1 cellular context compared by ENCODE assay signal in the genomic region with DNA sequence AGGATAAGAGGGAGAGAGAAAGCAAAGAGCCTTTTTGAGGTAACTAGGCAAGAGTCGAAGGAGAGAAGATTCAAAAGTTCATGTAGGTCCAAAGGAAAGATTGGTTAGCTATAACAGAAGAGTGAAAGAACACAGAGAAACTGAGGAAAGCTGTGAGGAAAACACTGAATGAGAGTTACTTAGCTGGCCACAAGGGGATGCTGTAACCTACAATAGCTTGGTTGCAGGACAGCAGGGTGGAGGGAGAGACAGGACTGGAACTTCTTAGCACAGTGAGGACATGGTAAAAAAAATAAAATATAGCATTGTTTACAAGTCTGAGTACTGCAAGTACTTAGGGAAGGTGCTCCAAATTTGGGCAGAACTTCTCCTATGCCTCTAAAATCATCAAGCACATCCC.
A peak's percentile ranks its signal among the peaks of the same experiment; 100 is the strongest.
TF ChIP-seq lines count a peak whose summit lies in the region.

No MANE protein-coding gene starts in this region.

TF ChIP-seq in K562, 482 proteins besides CTCF, POLR2A, EP300 and RAD21:
- no peak for TF ChIP-seq ATF4 (CRISPR knock-in tag; IDR thresholded peaks at IDR 0.05)
- no peak for TF ChIP-seq ZNF324 (CRISPR knock-in tag; IDR thresholded peaks at IDR 0.05)
- no peak for TF ChIP-seq ELF1 (tag; IDR thresholded peaks at IDR 0.05)
- TF ChIP-seq SMC3 (conservative IDR thresholded peaks at IDR 0.05; ENCODE audit: insufficient read depth, low read depth, low read length), result peak; percentile 45; the same call in 1 of the 2 replicates
TF ChIP-seq in K562: peak in this region for 1.
